In the genomic region with DNA sequence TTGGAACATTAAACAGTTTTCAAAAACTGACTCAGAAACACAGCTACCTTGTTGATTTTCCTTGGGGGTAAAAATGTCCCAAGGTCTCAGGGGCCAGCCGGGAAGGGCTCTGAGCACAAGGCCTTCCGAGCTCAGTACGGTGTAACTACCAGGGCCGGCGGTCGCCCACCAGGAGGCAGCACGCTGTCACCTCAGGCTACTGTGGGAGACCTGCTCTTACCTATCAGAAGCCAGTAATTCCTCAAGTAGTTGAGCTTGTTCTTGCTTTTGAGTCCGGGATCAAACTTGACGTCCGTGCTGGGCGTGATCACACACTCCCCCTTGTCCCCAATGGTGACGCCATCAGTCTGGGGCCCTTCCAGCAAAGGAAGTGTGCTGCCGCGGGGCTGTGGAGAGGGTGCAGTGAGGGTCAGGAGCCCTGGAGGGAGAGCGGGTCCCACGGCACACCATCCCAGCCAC, we compare ENCODE assay signal across 8 cellular contexts. TPM values are rescaled to one million over a fixed set of nuclear protein-coding genes. Genes with fewer than 3 reads are reported as not detected.
DNase-seq lines count a peak whose midpoint lies in the region; ATAC-seq and TF ChIP-seq lines count a peak whose summit lies in the region.

No MANE protein-coding gene starts in this region.

- no peak overlapping the region for H3K4me3 Mint-ChIP-seq in HFFc6
- peak overlapping the region; percentile 56 for H3K4me3 Mint-ChIP-seq in activated CD4-positive, alpha-beta T cell treated with anti-CD3 and anti-CD28 coated beads for 36 hours

- H3K4me1 ChIP-seq in duodenal mucosa (ENCODE audit: control insufficient read depth in 1 of 2, insufficient read depth in 2 of 2, low read length in 2 of 2) (peaks cover 40 to 47% of the 10 kb centered on the region in 2 donors), mesendoderm (ENCODE audit: control insufficient read depth, low read depth, low read length) (peaks cover 3% of the 10 kb centered on the region), thyroid gland (peaks cover 9 to 14% of the 10 kb centered on the region in 2 donors)

- intact Hi-C loops in activated CD4-positive, alpha-beta T cell treated with anti-CD3 and anti-CD28 coated beads for 36 hours (cut with DNase I, micrococcal nuclease), result loop anchor here (1.0 kb wide), 2 partner anchors 67 to 70 kb away; a partner anchor contains a TSS
- intact Hi-C loops in thyroid gland (cut with DNase I), result loop anchor here (2.0 kb wide), 1 partner anchor 67 kb away; a partner anchor contains a TSS

- DNase-seq in ACHN (peak; percentile 35), HFFc6 (no peak), mesendoderm (peak; percentile 91), thyroid gland (peak; percentile 90 to 91), HCEC 1CT (no peak)
- DNase-seq in activated CD4-positive, alpha-beta T cell treated with anti-CD3 and anti-CD28 coated beads for 36 hours, result peak; percentile 84

- no peak overlapping the region for H3K27ac Mint-ChIP-seq in HFFc6
- peak overlapping the region; percentile 85 for H3K27ac Mint-ChIP-seq in activated CD4-positive, alpha-beta T cell treated with anti-CD3 and anti-CD28 coated beads for 36 hours

- ATAC-seq in activated CD4-positive, alpha-beta T cell treated with anti-CD3 and anti-CD28 coated beads for 36 hours, result peak; percentile 45
- no peak for ATAC-seq in GM19467 (IDR thresholded peaks at IDR 0.05; ENCODE audit: unreplicated experiment)

- peaks cover 1% of the 10 kb centered on the region; the same call in 1 of the 2 replicates for H3K27me3 Mint-ChIP-seq in HFFc6 (ENCODE audit: insufficient read depth)
- no peaks in the 10 kb centered on the region for H3K27me3 Mint-ChIP-seq in activated CD4-positive, alpha-beta T cell treated with anti-CD3 and anti-CD28 coated beads for 36 hours

- no peaks in the 10 kb centered on the region for H3K79me2 ChIP-seq in mesendoderm (ENCODE audit: control insufficient read depth, insufficient read depth, low read length)

- H3K23ac ChIP-seq in mesendoderm (ENCODE audit: low read length), result no peak overlapping the region

- no peak overlapping the region for H4K8ac ChIP-seq in mesendoderm (ENCODE audit: low read depth, low read length)

- H2BK120ac ChIP-seq in mesendoderm (ENCODE audit: low read depth, low read length), result no peak overlapping the region

- H3K9ac ChIP-seq in duodenal mucosa (ENCODE audit: low read depth in 1 of 2, low read length in 2 of 2) (peak overlapping the region; percentile 60 to 71), mesendoderm (ENCODE audit: low read length) (peak overlapping the region; percentile 58)

- no CpG with 5 or more reads among the region's 16 CpGs for WGBS in mesendoderm (ENCODE audit: extremely low coverage, insufficient coverage, low lambda C conversion rate)
- WGBS in thyroid gland, 2 donors, result 30 to 31% methylated on average over 15 to 16 of the region's 16 CpGs

- H3K27me3 ChIP-seq in duodenal mucosa (ENCODE audit: control insufficient read depth in 1 of 2, insufficient read depth in 2 of 2, low read length in 2 of 2) (no peaks in the 10 kb centered on the region), mesendoderm (ENCODE audit: insufficient read depth, low read length, poor library complexity) (no peaks in the 10 kb centered on the region), thyroid gland (no peaks in the 10 kb centered on the region)

- no peak overlapping the region for H3K4ac ChIP-seq in mesendoderm (ENCODE audit: low read depth, low read length)

- peak in 1 of 2 donors; percentile 40 for TF ChIP-seq POLR2A in thyroid gland (IDR thresholded peaks at IDR 0.05)

- no peak overlapping the region for H2BK15ac ChIP-seq in mesendoderm (replicated peaks; ENCODE audit: low read depth)

- H2BK5ac ChIP-seq in mesendoderm (ENCODE audit: low read length), result no peak overlapping the region

- H3K4me3 ChIP-seq in duodenal mucosa (ENCODE audit: low read depth in 1 of 2, low read length in 2 of 2), result peak overlapping the region in 1 of 2 donors; percentile 41
- no peak overlapping the region for H3K4me3 ChIP-seq in mesendoderm (ENCODE audit: low read length)
- H3K4me3 ChIP-seq in thyroid gland (replicated peaks in 1 of 3), result no peak overlapping the region

- no peak overlapping the region for H3K18ac ChIP-seq in mesendoderm (ENCODE audit: low read length)

- in situ Hi-C loops in ACHN (cut with HindIII; ENCODE audit: low pct_ligation_motif_present, low pct_unique_long_range_greater_than_20kb, low sequenced_read_pairs), result no loop called here

- peaks cover 5% of the 10 kb centered on the region for H3K9me3 Mint-ChIP-seq in HFFc6
- peaks cover 4% of the 10 kb centered on the region for H3K9me3 Mint-ChIP-seq in activated CD4-positive, alpha-beta T cell treated with anti-CD3 and anti-CD28 coated beads for 36 hours (ENCODE audit: low read depth)

- H3K9me3 ChIP-seq in duodenal mucosa (ENCODE audit: control insufficient read depth in 1 of 2, low read length in 2 of 2) (peaks cover under 1 to 2% of the 10 kb centered on the region in 2 donors), thyroid gland (no peaks in the 10 kb centered on the region)

- H2AK5ac ChIP-seq in mesendoderm (ENCODE audit: low read length), result no peak overlapping the region

- H3K36me3 ChIP-seq in duodenal mucosa (ENCODE audit: control insufficient read depth in 1 of 2, insufficient read depth in 2 of 2, low read length in 2 of 2) (peaks cover 24 to 72% of the 10 kb centered on the region in 2 donors), mesendoderm (ENCODE audit: control insufficient read depth, insufficient read depth, low read length) (no peaks in the 10 kb centered on the region), thyroid gland (peaks cover 3 to 11% of the 10 kb centered on the region in 2 donors)

- TF ChIP-seq CTCF in HFFc6 (IDR thresholded peaks at IDR 0.05), result peak; percentile 66
- peak; percentile 54 to 91 (median 81) for TF ChIP-seq CTCF in thyroid gland (IDR thresholded peaks at IDR 0.05)

- H3K4me2 ChIP-seq in mesendoderm (ENCODE audit: low read length), result no peak overlapping the region

- peaks cover 20% of the 10 kb centered on the region for H3K4me1 Mint-ChIP-seq in HFFc6 (ENCODE audit: low read depth)
- H3K4me1 Mint-ChIP-seq in activated CD4-positive, alpha-beta T cell treated with anti-CD3 and anti-CD28 coated beads for 36 hours, result peaks cover 84% of the 10 kb centered on the region

- no peaks in the 10 kb centered on the region for H3K79me1 ChIP-seq in mesendoderm (ENCODE audit: low read length)

- CTCF ChIA-PET in activated CD4-positive, alpha-beta T cell treated with anti-CD3 and anti-CD28 coated beads for 36 hours (lab: Charles Lee), result interaction anchor here (0.7 to 10.6 kb wide), 21 partner anchors 11 to 304 kb away, joined by 3 to 172 read pairs (median 4); a partner anchor contains a TSS

- H3K56ac ChIP-seq in mesendoderm (ENCODE audit: low read length), result peak overlapping the region; percentile 73

- H4K5ac ChIP-seq in mesendoderm (ENCODE audit: low read length), result no peak overlapping the region

- POLR2A ChIA-PET in activated CD4-positive, alpha-beta T cell treated with anti-CD3 and anti-CD28 coated beads for 36 hours (lab: Charles Lee), result interaction anchor here (0.5 to 1.1 kb wide), 5 partner anchors 43 to 355 kb away, joined by 3 to 6 read pairs (median 3); a partner anchor contains a TSS

- H3K36me3 Mint-ChIP-seq in HFFc6 (ENCODE audit: low read depth), result peaks cover 30% of the 10 kb centered on the region
- H3K36me3 Mint-ChIP-seq in activated CD4-positive, alpha-beta T cell treated with anti-CD3 and anti-CD28 coated beads for 36 hours (ENCODE audit: low read depth), result peaks cover 68% of the 10 kb centered on the region

- H3K27ac ChIP-seq in duodenal mucosa (ENCODE audit: low read depth, low read length) (peak overlapping the region; percentile 85), mesendoderm (ENCODE audit: low read depth, low read length) (no peak overlapping the region), thyroid gland (peak overlapping the region; percentile 59 to 67 (median 67))

RNA-seq across cellular contexts. Expression of a gene that starts 43.4 kb away (rescaled TPM):
- total RNA-seq in HFFc6 (2021; fragmentation: NEBNext Ultra II Directional; extraction: Animal tissue kit (Norgen Biotek cat#: 25700)), result 1 to 10 TPM in 4 of 6 experiments, under 1 TPM in 2; 0.91 to 2.5 (median 1.3) TPM
- total RNA-seq in activated CD4-positive, alpha-beta T cell treated with anti-CD3 and anti-CD28 coated beads for 36 hours, result 10 to 100 TPM; 46.6 to 49.0 TPM
- polyA plus RNA-seq in mesendoderm (2013, experiment 1 of 2), result 0.70 TPM
- polyA plus RNA-seq in mesendoderm (2013, experiment 2 of 2), result 0.57 TPM
- 10 to 100 TPM; 20.3 to 41.8 (median 30.6) TPM for total RNA-seq in thyroid gland

Comparison
In these comparisons a context has a peak if more than half of its experiments do, and no peak if none do; other contexts are left out.
1. DNase-seq: peak in ACHN (single experiment), activated CD4-positive, alpha-beta T cell treated with anti-CD3 and anti-CD28 coated beads for 36 hours (single experiment), mesendoderm (single experiment) and thyroid gland (2 of 2); none in HFFc6 (single experiment) and HCEC 1CT (single experiment).
2. RNA of a gene that starts 43.4 kb away (total RNA-seq): 46.6 to 49.0 TPM in activated CD4-positive, alpha-beta T cell treated with anti-CD3 and anti-CD28 coated beads for 36 hours and 20.3 to 41.8 TPM in thyroid gland; 0.91 to 2.5 TPM in HFFc6; every median in the first group is over 4 times any median in the second.